In genomic region chr14:93906341-93907329, GRCh38 we compare ENCODE assay signal across 9 cellular contexts. TPM values are rescaled to one million over a fixed set of nuclear protein-coding genes. Genes with fewer than 3 reads are reported as not detected.
DNase-seq lines count a peak whose midpoint lies in the region; ATAC-seq lines count a peak whose summit lies in the region.
"Had no signal": no experiment of that assay in that cellular context is flagged by ENCODE, and none has a peak within 500 bp of the region (broad histone marks: within the 10 kb centered on the region; RNA-seq: fewer than 3 reads in every experiment).

No MANE protein-coding gene starts in this region.

- no peak overlapping the region for H3K27ac Mint-ChIP-seq in stimulated activated naive CD8-positive, alpha-beta T cell treated with anti-CD3 and anti-CD28 coated beads, Interleukin-15, amount 100 ng/mL, for 72 hours
- H3K27ac Mint-ChIP-seq: activated naive CD8-positive, alpha-beta T cell had no signal

- ATAC-seq in HG02571 (IDR thresholded peaks at IDR 0.05; ENCODE audit: unreplicated experiment): peak; percentile 74
- ATAC-seq in stimulated activated naive CD8-positive, alpha-beta T cell treated with anti-CD3 and anti-CD28 coated beads, Interleukin-15, amount 100 ng/mL, for 72 hours: peak; percentile 79

- no peaks in the 10 kb centered on the region for H3K4me1 Mint-ChIP-seq in stimulated activated naive CD8-positive, alpha-beta T cell treated with anti-CD3 and anti-CD28 coated beads, Interleukin-15, amount 100 ng/mL, for 72 hours

- H3K4me3 Mint-ChIP-seq in stimulated activated naive CD8-positive, alpha-beta T cell treated with anti-CD3 and anti-CD28 coated beads, Interleukin-15, amount 100 ng/mL, for 72 hours: no peak overlapping the region
- H3K4me3 Mint-ChIP-seq: activated naive CD8-positive, alpha-beta T cell had no signal

- H3K9me3 Mint-ChIP-seq in stimulated activated naive CD8-positive, alpha-beta T cell treated with anti-CD3 and anti-CD28 coated beads, Interleukin-15, amount 100 ng/mL, for 72 hours: no peaks in the 10 kb centered on the region

- DNase-seq in ELF-1 (ENCODE audit: low read depth, low spot score) (peak; percentile 88), NCI-H2227 (lab: John Stamatoyannopoulos, UW; ENCODE audit: unreplicated experiment) (peak; percentile 55), midbrain (lab: John Stamatoyannopoulos, UW) (peak; percentile 21), mesenteric fat pad (ENCODE audit: low spot score) (no peak)
- peak; percentile 9 to 46 for DNase-seq in activated CD4-positive, alpha-beta T cell treated with anti-CD3 and anti-CD28 coated beads for 4 hours
- DNase-seq in effector CD8-positive, alpha-beta T cell (lab: John Stamatoyannopoulos, UW): peak; percentile 6
- DNase-seq in stimulated activated naive CD8-positive, alpha-beta T cell treated with anti-CD3 and anti-CD28 coated beads, Interleukin-15, amount 100 ng/mL, for 72 hours: peak; percentile 56 to 69

- H3K27me3 Mint-ChIP-seq in stimulated activated naive CD8-positive, alpha-beta T cell treated with anti-CD3 and anti-CD28 coated beads, Interleukin-15, amount 100 ng/mL, for 72 hours: peaks cover 55% of the 10 kb centered on the region

RNA-seq across cellular contexts. Expression of gene FAM181A, which starts 20.5 kb away (rescaled TPM):
- not detected for total RNA-seq in mesenteric fat pad
